8 cellular contexts compared by ENCODE assay signal in the genomic region with DNA sequence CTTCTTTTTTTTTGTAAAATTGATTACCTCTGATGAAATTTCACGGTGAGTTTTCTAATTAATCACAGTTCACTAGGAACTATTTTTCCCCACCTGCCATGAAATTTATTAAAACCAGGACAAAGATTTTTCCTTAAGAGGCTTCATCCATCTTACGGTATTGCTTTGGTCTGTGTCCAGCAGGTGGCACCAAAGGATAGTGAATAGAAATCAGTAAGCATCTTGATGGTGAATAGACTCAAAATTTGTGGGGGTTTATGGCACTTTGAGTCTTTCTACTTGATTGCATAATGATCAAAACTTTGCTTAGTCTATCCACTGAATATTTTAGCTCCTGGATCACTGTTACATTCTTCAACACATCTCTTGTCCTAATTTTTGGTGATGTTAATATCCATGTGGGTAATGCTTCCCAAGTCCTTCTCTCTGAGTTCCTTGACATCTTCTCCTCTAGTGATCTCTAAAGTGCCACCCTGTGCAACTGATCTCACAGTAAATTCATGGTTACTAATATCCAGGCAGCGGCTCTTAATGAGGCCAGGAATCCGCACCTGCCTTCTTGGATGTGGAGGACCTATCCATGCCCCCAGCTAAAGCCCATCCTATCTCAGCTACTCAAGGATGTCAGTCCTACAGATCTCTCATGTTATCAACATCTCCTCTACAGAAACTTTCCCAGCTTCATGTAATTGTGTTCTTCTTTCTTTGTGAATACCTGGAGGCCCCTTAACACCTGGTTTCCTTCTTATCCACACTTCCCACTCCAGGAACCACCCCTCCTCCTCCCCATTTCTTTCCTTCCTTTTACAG. TPM values are rescaled to one million over a fixed set of nuclear protein-coding genes. Genes with fewer than 3 reads are reported as not detected.
DNase-seq lines count a peak whose midpoint lies in the region; ATAC-seq and TF ChIP-seq lines count a peak whose summit lies in the region.

No MANE protein-coding gene starts in this region.

- H3K27ac ChIP-seq in KMS-11 = no peak overlapping the region
- H3K27ac ChIP-seq in Panc1 (ENCODE audit: low read length) = no peak overlapping the region
- no peak overlapping the region for H3K27ac ChIP-seq in tibial artery

- BruUV-seq in Panc1 (replicated peaks; lab: Mats Ljungman, UMichigan) = no TSS peak

- CTCF ChIA-PET in GM10248 (lab: Yijun Ruan, JAX) = interaction anchor here (0.7 to 2.3 kb wide), 11 partner anchors 9 to 966 kb away, joined by 3 to 7 read pairs (median 4); a partner anchor contains a TSS
- CTCF ChIA-PET in Panc1 (lab: Charles Lee) = interaction anchor here (0.7 to 1.9 kb wide), 2 partner anchors 31 to 428 kb away, joined by 3 to 7 read pairs; no protein-coding TSS in a partner anchor

- H3K9me3 ChIP-seq in Panc1 (ENCODE audit: control insufficient read depth, insufficient read depth, low read depth, low read length) = peaks cover 11% of the 10 kb centered on the region; the same call in 1 of the 2 replicates
- peaks cover 0 to 15% (median 0%) of the 10 kb centered on the region in 3 donors for H3K9me3 ChIP-seq in tibial artery

- TF ChIP-seq CTCF in GM10248 (IDR thresholded peaks at IDR 0.05; ENCODE audit: control extremely low read depth, extremely low read depth, low read depth, missing control alignments) (peak; percentile 83), KMS-11 (conservative IDR thresholded peaks at IDR 0.05; ENCODE audit: low read depth, low read length) (peak; percentile 85), Panc1 (IDR thresholded peaks at IDR 0.05) (peak; percentile 72; the same call in 1 of the 2 replicates), fibroblast of mammary gland (conservative IDR thresholded peaks at IDR 0.05; ENCODE audit: control insufficient read depth, insufficient read depth, low read depth, low read length) (peak; percentile 70), tibial artery (IDR thresholded peaks at IDR 0.05) (peak; percentile 69 to 90)

- POLR2A ChIA-PET in GM10248 (lab: Yijun Ruan, JAX) = no interaction called here
- POLR2A ChIA-PET in Panc1 (lab: Charles Lee) = no interaction called here

- H3K36me3 Mint-ChIP-seq in activated T-cell treated with anti-CD3 and anti-CD28 coated beads, Interleukin-2, amount 50 U/mL, for 4 hours (ENCODE audit: insufficient read depth) = peaks cover 1% of the 10 kb centered on the region

- ATAC-seq in Panc1 (peak; percentile 89), GM18511 (IDR thresholded peaks at IDR 0.05; ENCODE audit: unreplicated experiment) (no peak)
- ATAC-seq in activated T-cell treated with anti-CD3 and anti-CD28 coated beads, Interleukin-2, amount 50 U/mL, for 4 hours = peak in 1 of 2 donors; percentile 65

- no peak overlapping the region for H3K4me3 ChIP-seq in KMS-11 (IDR thresholded peaks at IDR 0.05; ENCODE audit: insufficient read depth, low read depth, low read length)
- no peak overlapping the region for H3K4me3 ChIP-seq in Panc1 (ENCODE audit: low read depth in 2 of 2, low read length in 2 of 2)
- H3K4me3 ChIP-seq in fibroblast of mammary gland (ENCODE audit: control insufficient read depth, low read depth, low read length) = no peak overlapping the region
- H3K4me3 ChIP-seq in tibial artery = no peak overlapping the region

- no peak overlapping the region for H3K9ac ChIP-seq in KMS-11

- H3K4me1 Mint-ChIP-seq in activated T-cell treated with anti-CD3 and anti-CD28 coated beads, Interleukin-2, amount 50 U/mL, for 4 hours (ENCODE audit: low read depth) = no peaks in the 10 kb centered on the region

- H3K4me1 ChIP-seq in KMS-11 (ENCODE audit: low read depth, poor library complexity, severe bottlenecking) (no peaks in the 10 kb centered on the region), Panc1 (ENCODE audit: control insufficient read depth, insufficient read depth, low read length) (no peaks in the 10 kb centered on the region), tibial artery (no peaks in the 10 kb centered on the region)

- H3K27me3 Mint-ChIP-seq in activated T-cell treated with anti-CD3 and anti-CD28 coated beads, Interleukin-2, amount 50 U/mL, for 4 hours (ENCODE audit: low read depth) = peaks cover 19% of the 10 kb centered on the region

- no peaks in the 10 kb centered on the region for H3K79me2 ChIP-seq in KMS-11 (ENCODE audit: insufficient read depth, low read depth)

- no peak overlapping the region for H2AFZ ChIP-seq in KMS-11 (ENCODE audit: low read depth)

- H4K20me1 ChIP-seq in KMS-11 (ENCODE audit: insufficient read depth) = no peaks in the 10 kb centered on the region

- in situ Hi-C loops in Panc1 (cut with HindIII; ENCODE audit: low pct_unique_long_range_greater_than_20kb, low sequenced_read_pairs) = no loop called here

- no peak overlapping the region for H3K4me2 ChIP-seq in KMS-11

- H3K9me3 Mint-ChIP-seq in activated T-cell treated with anti-CD3 and anti-CD28 coated beads, Interleukin-2, amount 50 U/mL, for 4 hours = peaks cover 9% of the 10 kb centered on the region

- H3K36me3 ChIP-seq in KMS-11 (ENCODE audit: insufficient read depth) = no peaks in the 10 kb centered on the region
- no peaks in the 10 kb centered on the region for H3K36me3 ChIP-seq in Panc1 (ENCODE audit: control insufficient read depth, insufficient read depth, low read length)
- H3K36me3 ChIP-seq in tibial artery = no peaks in the 10 kb centered on the region

- H3K4me3 Mint-ChIP-seq in activated T-cell treated with anti-CD3 and anti-CD28 coated beads, Interleukin-2, amount 50 U/mL, for 4 hours = no peak overlapping the region

- intact Hi-C loops in Panc1 (cut with micrococcal nuclease; ENCODE audit: unreplicated experiment) (loop anchor here (1.0 to 5.0 kb wide), 2 partner anchors 428 to 646 kb away; no protein-coding TSS in a partner anchor), tibial artery (cut with DNase I; ENCODE audit: low total_unique reads) (loop anchor here (5.0 kb wide), 1 partner anchor 651 kb away; no protein-coding TSS in a partner anchor)

- H3K27me3 ChIP-seq in KMS-11 (ENCODE audit: insufficient read depth, low read depth) = no peaks in the 10 kb centered on the region
- no peaks in the 10 kb centered on the region for H3K27me3 ChIP-seq in Panc1 (ENCODE audit: control insufficient read depth, insufficient read depth, low read length)
- H3K27me3 ChIP-seq in tibial artery = no peaks in the 10 kb centered on the region

- DNase-seq in GM10248 (ENCODE audit: extremely low spot score) (peak; percentile 45), Panc1 (ENCODE audit: low read depth, low spot score) (peak; percentile 69), fibroblast of mammary gland (ENCODE audit: low read depth) (peak; percentile 84), non-pigmented ciliary epithelial cell (ENCODE audit: low read depth) (peak; percentile 72), tibial artery (peak; percentile 73 to 81)
- peak; percentile 47 for DNase-seq in activated T-cell treated with anti-CD3 and anti-CD28 coated beads, Interleukin-2, amount 50 U/mL, for 4 hours

RNA-seq across cellular contexts. Expression of a gene that starts 54.5 kb away (rescaled TPM):
- total RNA-seq in Panc1 (2021; ENCODE audit: unreplicated experiment) = not detected
- not detected for polyA plus RNA-seq in Panc1 (2012; ENCODE audit: insufficient read length)
- total RNA-seq in activated T-cell treated with anti-CD3 and anti-CD28 coated beads, Interleukin-2, amount 50 U/mL, for 4 hours = not detected
